Comparison of ENCODE assay signal across 8 cellular contexts in the genomic region with DNA sequence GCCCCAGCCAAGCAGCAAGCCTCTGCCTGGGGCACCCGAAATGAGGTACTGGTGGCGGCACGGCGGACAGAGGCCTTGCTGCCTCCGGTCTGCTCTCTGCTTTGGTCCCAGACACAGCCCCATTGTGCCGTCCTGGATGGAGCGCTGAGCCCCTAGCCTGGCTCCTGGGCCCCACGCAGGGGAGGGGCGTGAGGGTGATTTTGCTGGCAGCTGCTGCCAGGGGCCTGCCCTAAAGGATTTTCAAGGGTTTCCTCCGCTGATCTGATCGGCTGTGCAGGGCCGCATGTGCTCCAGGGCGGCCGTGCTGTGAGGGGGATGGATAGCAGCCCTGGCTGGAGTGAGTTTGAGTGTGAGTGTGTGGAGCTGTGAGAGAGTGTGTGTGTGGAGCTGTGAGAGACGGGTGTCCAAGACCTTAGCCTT.
DNase-seq lines count a peak whose midpoint lies in the region; ATAC-seq lines count a peak whose summit lies in the region.

No MANE protein-coding gene starts in this region.

- ATAC-seq in HG03139 (IDR thresholded peaks at IDR 0.05; ENCODE audit: unreplicated experiment): no peak
- ATAC-seq in HG03097 (IDR thresholded peaks at IDR 0.05; ENCODE audit: low FRiP score, unreplicated experiment): no peak

- DNase-seq in DMS 273 (lab: John Stamatoyannopoulos, UW; ENCODE audit: unreplicated experiment) (peak; percentile 66), DMS 273 treated with DMSO at 0.1 percent for 48 hours (lab: John Stamatoyannopoulos, UW) (no peak), NCI-H146 (lab: John Stamatoyannopoulos, UW) (no peak)

- H3K36me3 ChIP-seq in iPS-18a (ENCODE audit: control insufficient read depth, low read depth, low read length) (no peaks in the 10 kb centered on the region), stomach smooth muscle (ENCODE audit: control insufficient read depth in 2 of 2, insufficient read depth in 2 of 2, low read length in 2 of 2) (no peaks in the 10 kb centered on the region)

- H3K4me3 ChIP-seq in iPS-18a (ENCODE audit: low read length): peak overlapping the region; percentile 48
- H3K4me3 ChIP-seq in stomach smooth muscle (ENCODE audit: low read length in 2 of 2): peak overlapping the region; percentile 77 to 78

- H3K9me3 ChIP-seq in iPS-18a (ENCODE audit: control insufficient read depth, low read depth, low read length): no peaks in the 10 kb centered on the region
- H3K9me3 ChIP-seq in stomach smooth muscle (ENCODE audit: control insufficient read depth in 2 of 2, low read length in 2 of 2): no peaks in the 10 kb centered on the region

- peak overlapping the region; percentile 48 for H3K27ac ChIP-seq in angular gyrus (ENCODE audit: low read depth, low read length)
- H3K27ac ChIP-seq in iPS-18a (ENCODE audit: low read length): no peak overlapping the region
- H3K27ac ChIP-seq in stomach smooth muscle (ENCODE audit: low read length): no peak overlapping the region

- no peaks in the 10 kb centered on the region for H3K27me3 ChIP-seq in iPS-18a (ENCODE audit: control insufficient read depth, insufficient read depth, low read length)
- no peaks in the 10 kb centered on the region for H3K27me3 ChIP-seq in stomach smooth muscle (ENCODE audit: control insufficient read depth in 1 of 2, insufficient read depth in 2 of 2, low read length in 2 of 2)

- peaks cover 11% of the 10 kb centered on the region for H3K4me1 ChIP-seq in iPS-18a (ENCODE audit: control insufficient read depth, low read depth, low read length)
- peaks cover 31% of the 10 kb centered on the region for H3K4me1 ChIP-seq in stomach smooth muscle (ENCODE audit: control insufficient read depth, insufficient read depth, low read length)

- H3K9ac ChIP-seq in iPS-18a (ENCODE audit: low read length): no peak overlapping the region
- peak overlapping the region; percentile 73 to 80 for H3K9ac ChIP-seq in stomach smooth muscle (ENCODE audit: low read length in 2 of 2)
